13 cellular contexts compared by ENCODE assay signal in genomic region chr6:33962186-33962585, GRCh38.
DNase-seq lines count a peak whose midpoint lies in the region; ATAC-seq and TF ChIP-seq lines count a peak whose summit lies in the region.
"Had no signal": no experiment of that assay in that cellular context is flagged by ENCODE, and none has a peak within 500 bp of the region (broad histone marks: within the 10 kb centered on the region; RNA-seq: fewer than 3 reads in every experiment).

No MANE protein-coding gene starts in this region.

- no peak overlapping the region for H3K27ac ChIP-seq in suprapubic skin
- H3K27ac ChIP-seq in SK-N-SH (ENCODE audit: low read depth in 2 of 2, low read length in 1 of 2): no peak overlapping the region
- H3K27ac ChIP-seq: hepatocyte had no signal

- H3K9me3 ChIP-seq in suprapubic skin (no peaks in the 10 kb centered on the region), SK-N-SH (no peaks in the 10 kb centered on the region)

- no peak overlapping the region for H3K9ac ChIP-seq in SK-N-SH

- no peaks in the 10 kb centered on the region for H4K20me1 ChIP-seq in SK-N-SH (ENCODE audit: insufficient read depth)

- TF ChIP-seq CTCF in suprapubic skin (IDR thresholded peaks at IDR 0.05): no peak
- no peak for TF ChIP-seq CTCF in SK-N-SH (IDR thresholded peaks at IDR 0.05)

- WGBS in suprapubic skin: 30% methylated on average over 6 of the region's 6 CpGs
- 41% methylated on average over 6 of the region's 6 CpGs for WGBS in SK-N-SH (ENCODE audit: low lambda C conversion rate)

- H3K4me3 ChIP-seq in suprapubic skin: no peak overlapping the region
- H3K4me3 ChIP-seq in SK-N-SH (ENCODE audit: low read depth in 2 of 2, low read length in 1 of 2): no peak overlapping the region
- H3K4me3 ChIP-seq: hepatocyte had no signal

- H3K9me2 ChIP-seq in SK-N-SH: no peaks in the 10 kb centered on the region

- TF ChIP-seq EP300 in suprapubic skin (IDR thresholded peaks at IDR 0.05): no peak
- TF ChIP-seq EP300 in SK-N-SH (IDR thresholded peaks at IDR 0.05; ENCODE audit: borderline replicate concordance in 1 of 2, low read depth in 1 of 2, low read length in 1 of 2): no peak

- no peak overlapping the region for H3K4me2 ChIP-seq in SK-N-SH
- H3K4me2 ChIP-seq: hepatocyte had no signal

- H3K36me3 ChIP-seq in suprapubic skin (no peaks in the 10 kb centered on the region), SK-N-SH (replicated peaks in 1 of 2; ENCODE audit: control insufficient read depth in 1 of 2, insufficient read depth in 2 of 2, low read length in 1 of 2) (no peaks in the 10 kb centered on the region)

- POLR2A ChIA-PET in SK-N-SH (lab: Yijun Ruan, JAX): no interaction called here

- H3K27me3 ChIP-seq in suprapubic skin (peaks cover 8% of the 10 kb centered on the region), SK-N-SH (ENCODE audit: insufficient read depth) (no peaks in the 10 kb centered on the region)
- H3K27me3 ChIP-seq: hepatocyte had no signal

- H3K79me2 ChIP-seq in SK-N-SH (ENCODE audit: insufficient read depth): no peaks in the 10 kb centered on the region
- H3K79me2 ChIP-seq: hepatocyte had no signal

- H3F3A ChIP-seq in SK-N-SH (replicated peaks; ENCODE audit: insufficient read depth): no peaks in the 10 kb centered on the region

- H2AFZ ChIP-seq in SK-N-SH (ENCODE audit: low read depth): no peak overlapping the region
- H2AFZ ChIP-seq: hepatocyte had no signal

- ATAC-seq in esophagus mucosa: peak; percentile 68
- ATAC-seq: activated CD4-positive, CD25-positive, alpha-beta regulatory T cell treated with anti-CD3 and anti-CD28 coated beads, Interleukin-2, amount 50 U/mL, for 24 hours had no signal

- H3K4me1 ChIP-seq in suprapubic skin (peaks cover 19% of the 10 kb centered on the region), SK-N-SH (ENCODE audit: control insufficient read depth in 1 of 2, insufficient read depth in 2 of 2, low read depth in 1 of 2, low read length in 1 of 2) (peaks cover 0 to 10% of the 10 kb centered on the region in 2 experiments; a peak in 1 of 4 replicates)

- CTCF ChIA-PET in SK-N-SH (lab: Yijun Ruan, JAX): interaction anchor here (0.7 to 4.9 kb wide), 6 partner anchors 62 to 201 kb away, joined by 3 to 25 read pairs (median 4); no protein-coding TSS in a partner anchor

- no peak for TF ChIP-seq POLR2A in suprapubic skin (IDR thresholded peaks at IDR 0.05)

- DNase-seq in NCI-H524 (lab: John Stamatoyannopoulos, UW): peak; percentile 40 to 67
- DNase-seq in NCI-H524 treated with DMSO at 0.1 percent for 48 hours (lab: John Stamatoyannopoulos, UW): no peak
- peak; percentile 67 for DNase-seq in NCI-H69 (lab: John Stamatoyannopoulos, UW)
- peak; percentile 33 to 59 for DNase-seq in suprapubic skin (ENCODE audit: low spot score in 2 of 2)
- no peak for DNase-seq in SK-N-SH
- no peak for DNase-seq in NAMALWA (ENCODE audit: low spot score)
- no peak for DNase-seq in COLO668 (lab: John Stamatoyannopoulos, UW; ENCODE audit: unreplicated experiment)
- DNase-seq: CD8-positive, alpha-beta memory T cell; cerebellar nuclear complex; NCI-H187 treated with DMSO at 0.1 percent for 48 hours had no signal

- no peak for TF ChIP-seq RAD21 in SK-N-SH (IDR thresholded peaks at IDR 0.05; ENCODE audit: low read length)

TF ChIP-seq in SK-N-SH, 30 proteins besides CTCF, POLR2A, EP300 and RAD21:
- TF ChIP-seq MXI1 (IDR thresholded peaks at IDR 0.05; ENCODE audit: low read depth, low read length) (no peak), GATA2 (CRISPR knock-in tag; IDR thresholded peaks at IDR 0.05) (no peak), CHD2 (IDR thresholded peaks at IDR 0.05; ENCODE audit: low read length, partially characterized antibody) (no peak), RXRA (IDR thresholded peaks at IDR 0.05; ENCODE audit: borderline replicate concordance, low read depth) (no peak), GABPA (IDR thresholded peaks at IDR 0.05; ENCODE audit: low read depth) (no peak), FOXM1 (IDR thresholded peaks at IDR 0.05; ENCODE audit: low read depth) (no peak), POLR2AphosphoS5 (IDR thresholded peaks at IDR 0.05; ENCODE audit: low read depth, low read length) (no peak), ELF1 (IDR thresholded peaks at IDR 0.05) (no peak), NFIC (IDR thresholded peaks at IDR 0.05; ENCODE audit: borderline replicate concordance) (no peak)
- TF ChIP-seq, protein P1, sequence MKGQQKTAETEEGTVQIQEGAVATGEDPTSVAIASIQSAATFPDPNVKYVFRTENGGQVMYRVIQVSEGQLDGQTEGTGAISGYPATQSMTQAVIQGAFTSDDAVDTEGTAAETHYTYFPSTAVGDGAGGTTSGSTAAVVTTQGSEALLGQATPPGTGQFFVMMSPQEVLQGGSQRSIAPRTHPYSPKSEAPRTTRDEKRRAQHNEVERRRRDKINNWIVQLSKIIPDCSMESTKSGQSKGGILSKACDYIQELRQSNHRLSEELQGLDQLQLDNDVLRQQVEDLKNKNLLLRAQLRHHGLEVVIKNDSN (IDR thresholded peaks at IDR 0.05; ENCODE audit: borderline replicate concordance, low read depth): no peak

Comparison
In these comparisons a context has a peak if more than half of its experiments do, and no peak if none do; other contexts are left out.
1. DNase-seq: peak in NCI-H524 (2 of 2), NCI-H69 (single experiment) and suprapubic skin (2 of 2); none in NCI-H524 treated with DMSO at 0.1 percent for 48 hours (single experiment), SK-N-SH (single experiment), NAMALWA (single experiment) and COLO668 (single experiment).